1 cellular context compared by ENCODE assay signal in genomic region chr14:89936654-89937185, GRCh38.
TF ChIP-seq lines count a peak whose summit lies in the region.

No MANE protein-coding gene starts in this region.

TF ChIP-seq in A549, 52 proteins besides CTCF, POLR2A, EP300 and RAD21:
- TF ChIP-seq, protein P1, sequence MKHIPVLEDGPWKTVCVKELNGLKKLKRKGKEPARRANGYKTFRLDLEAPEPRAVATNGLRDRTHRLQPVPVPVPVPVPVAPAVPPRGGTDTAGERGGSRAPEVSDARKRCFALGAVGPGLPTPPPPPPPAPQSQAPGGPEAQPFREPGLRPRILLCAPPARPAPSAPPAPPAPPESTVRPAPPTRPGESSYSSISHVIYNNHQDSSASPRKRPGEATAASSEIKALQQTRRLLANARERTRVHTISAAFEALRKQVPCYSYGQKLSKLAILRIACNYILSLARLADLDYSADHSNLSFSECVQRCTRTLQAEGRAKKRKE (CRISPR knock-in tag; IDR thresholded peaks at IDR 0.05; ENCODE audit: low read depth): no peak
- TF ChIP-seq HOXB5 (CRISPR knock-in tag; IDR thresholded peaks at IDR 0.05): no peak
